24 cellular contexts compared by ENCODE assay signal in the genomic region with DNA sequence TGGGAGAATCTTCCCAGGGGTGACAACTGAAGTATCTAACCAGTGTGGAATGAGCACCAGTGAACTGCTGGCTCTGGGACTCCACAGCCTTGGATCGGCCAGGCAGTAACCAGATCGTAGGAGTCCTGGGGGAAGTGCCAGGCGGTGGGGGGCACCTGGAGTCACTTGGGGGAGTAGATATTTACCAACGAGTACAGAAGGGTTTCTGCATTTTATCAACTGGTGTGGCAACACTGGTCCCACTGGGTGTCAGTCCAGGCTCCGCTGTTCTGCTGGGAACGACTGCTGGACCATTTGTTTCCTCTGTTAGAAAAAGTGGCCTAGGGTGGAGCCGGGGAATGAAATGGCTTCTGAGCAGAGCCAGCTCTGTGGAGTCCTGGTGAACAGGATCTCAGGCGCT. TPM values are rescaled to one million over a fixed set of nuclear protein-coding genes. Genes with fewer than 3 reads are reported as not detected.
A peak's percentile ranks its signal among the peaks of the same experiment; 100 is the strongest.
DNase-seq lines count a peak whose midpoint lies in the region; ATAC-seq and TF ChIP-seq lines count a peak whose summit lies in the region.
"Had no signal": no experiment of that assay in that cellular context is flagged by ENCODE, and none has a peak within 500 bp of the region (broad histone marks: within the 10 kb centered on the region; RNA-seq: fewer than 3 reads in every experiment).

No MANE protein-coding gene starts in this region.

- no peaks in the 10 kb centered on the region for H3K9me3 Mint-ChIP-seq in neural progenitor cell
- H3K9me3 Mint-ChIP-seq: activated CD8-positive, alpha-beta T cell treated with anti-CD3 and anti-CD28 coated beads for 36 hours; activated naive CD4-positive, alpha-beta T cell treated with anti-CD3 and anti-CD28 coated beads, Interleukin-2, amount 50 U/mL, for 72 hours; activated T-helper 17 cell treated with anti-CD3 and anti-CD28 coated beads, Interleukin-2, amount 50 U/mL, for 72 hours; CD4-positive, CD25-positive, alpha-beta regulatory T cell; central memory CD8-positive, alpha-beta T cell had no signal

- WGBS in heart left ventricle, 4 donors = 42 to 48% (median 44%) methylated on average over 8 of the region's 8 CpGs
- 65 to 77% methylated on average over 6 to 8 of the region's 8 CpGs for WGBS in upper lobe of left lung, 2 donors

- H3K36me3 ChIP-seq in heart left ventricle = peaks cover 0 to 41% (median 11%) of the 10 kb centered on the region in 9 donors
- H3K36me3 ChIP-seq in neural progenitor cell = no peaks in the 10 kb centered on the region
- H3K36me3 ChIP-seq in upper lobe of left lung = peaks cover 0 to 25% (median 0%) of the 10 kb centered on the region in 4 donors
- H3K36me3 ChIP-seq in MM.1S (replicated peaks; ENCODE audit: insufficient read depth, low read length) = no peaks in the 10 kb centered on the region

- no peak overlapping the region for H3K4me3 ChIP-seq in heart left ventricle
- H3K4me3 ChIP-seq in neural progenitor cell = no peak overlapping the region
- H3K4me3 ChIP-seq in upper lobe of left lung = no peak overlapping the region
- no peak overlapping the region for H3K4me3 ChIP-seq in MM.1S (ENCODE audit: low read length)
- H3K4me3 ChIP-seq: SK-N-MC had no signal

- TF ChIP-seq EP300 in upper lobe of left lung (IDR thresholded peaks at IDR 0.05) = no peak

- peak overlapping the region; percentile 37 for H3K4me3 Mint-ChIP-seq in neural progenitor cell
- H3K4me3 Mint-ChIP-seq: activated CD8-positive, alpha-beta T cell treated with anti-CD3 and anti-CD28 coated beads for 36 hours; activated T-helper 17 cell treated with anti-CD3 and anti-CD28 coated beads, Interleukin-2, amount 50 U/mL, for 72 hours; CD4-positive, CD25-positive, alpha-beta regulatory T cell; central memory CD8-positive, alpha-beta T cell had no signal

- H3F3A ChIP-seq in neural progenitor cell (ENCODE audit: low read depth) (no peaks in the 10 kb centered on the region), MM.1S (ENCODE audit: insufficient read depth, low read length) (no peaks in the 10 kb centered on the region)

- H4K20me1 ChIP-seq in neural progenitor cell (ENCODE audit: low read depth) (no peaks in the 10 kb centered on the region), MM.1S (ENCODE audit: insufficient read depth, low read length) (no peaks in the 10 kb centered on the region)

- H3K27ac ChIP-seq in angular gyrus (ENCODE audit: low read depth, low read length) (peak overlapping the region; percentile 35), heart left ventricle (peak overlapping the region; percentile 42 to 91 (median 79)), neural progenitor cell (no peak overlapping the region), upper lobe of left lung (peak overlapping the region in 3 of 4 donors; percentile 51 to 61 (median 56)), MM.1S (ENCODE audit: low read length) (no peak overlapping the region)
- H3K27ac ChIP-seq: KMS-11, RWPE1, SK-N-MC had no signal

- H3K36me3 Mint-ChIP-seq in neural progenitor cell = no peaks in the 10 kb centered on the region
- H3K36me3 Mint-ChIP-seq: activated naive CD4-positive, alpha-beta T cell treated with anti-CD3 and anti-CD28 coated beads, Interleukin-2, amount 50 U/mL, for 72 hours; CD4-positive, CD25-positive, alpha-beta regulatory T cell had no signal

- no peaks in the 10 kb centered on the region for H3K9me2 ChIP-seq in MM.1S (replicated peaks; ENCODE audit: insufficient read depth, low read length)

- no peak overlapping the region for H3K9ac ChIP-seq in neural progenitor cell
- H3K9ac ChIP-seq in MM.1S (ENCODE audit: low read length) = no peak overlapping the region
- H3K9ac ChIP-seq: KMS-11 had no signal

- peaks cover 0 to 7% (median 0%) of the 10 kb centered on the region in 12 donors for H3K9me3 ChIP-seq in heart left ventricle
- H3K9me3 ChIP-seq in neural progenitor cell (ENCODE audit: low read depth) = no peaks in the 10 kb centered on the region
- H3K9me3 ChIP-seq in upper lobe of left lung = no peaks in the 10 kb centered on the region
- H3K9me3 ChIP-seq in MM.1S (replicated peaks; ENCODE audit: insufficient read depth, low read length) = no peaks in the 10 kb centered on the region

- H3K79me2 ChIP-seq in neural progenitor cell (ENCODE audit: low read depth) (no peaks in the 10 kb centered on the region), MM.1S (ENCODE audit: low read length) (no peaks in the 10 kb centered on the region)

- TF ChIP-seq POLR2A in heart left ventricle (IDR thresholded peaks at IDR 0.05) (no peak), upper lobe of left lung (IDR thresholded peaks at IDR 0.05) (no peak)

- H3K27me3 ChIP-seq in heart left ventricle (no peaks in the 10 kb centered on the region), neural progenitor cell (peaks cover 15% of the 10 kb centered on the region), upper lobe of left lung (no peaks in the 10 kb centered on the region), MM.1S (replicated peaks; ENCODE audit: insufficient read depth, low read length) (no peaks in the 10 kb centered on the region)

- no peak overlapping the region for H2AFZ ChIP-seq in neural progenitor cell (replicated peaks)
- H2AFZ ChIP-seq in MM.1S (ENCODE audit: low read length) = no peak overlapping the region

- intact Hi-C loops in heart left ventricle (cut with DNase I) = no loop called here

- no peaks in the 10 kb centered on the region for H3K4me1 Mint-ChIP-seq in neural progenitor cell
- H3K4me1 Mint-ChIP-seq: activated T-helper 17 cell treated with anti-CD3 and anti-CD28 coated beads, Interleukin-2, amount 50 U/mL, for 72 hours; CD4-positive, CD25-positive, alpha-beta regulatory T cell; central memory CD8-positive, alpha-beta T cell had no signal

- peaks cover 0 to 62% (median 41%) of the 10 kb centered on the region in 12 donors for H3K4me1 ChIP-seq in heart left ventricle
- no peaks in the 10 kb centered on the region for H3K4me1 ChIP-seq in neural progenitor cell
- H3K4me1 ChIP-seq in upper lobe of left lung = peaks cover 4 to 12% (median 7%) of the 10 kb centered on the region in 4 donors
- no peaks in the 10 kb centered on the region for H3K4me1 ChIP-seq in MM.1S (ENCODE audit: low read length)

- peak in 1 of 4 donors; percentile 0 for ATAC-seq in heart left ventricle
- no peak for ATAC-seq in upper lobe of left lung (ENCODE audit: low FRiP score in 2 of 2)
- no peak for ATAC-seq in HG02623 (IDR thresholded peaks at IDR 0.05; ENCODE audit: unreplicated experiment)
- ATAC-seq: activated CD8-positive, alpha-beta T cell treated with anti-CD3 and anti-CD28 coated beads for 36 hours; activated naive CD4-positive, alpha-beta T cell treated with anti-CD3 and anti-CD28 coated beads, Interleukin-2, amount 50 U/mL, for 72 hours; activated T-helper 17 cell treated with anti-CD3 and anti-CD28 coated beads, Interleukin-2, amount 50 U/mL, for 72 hours had no signal

- H3K27ac Mint-ChIP-seq in neural progenitor cell = no peak overlapping the region
- H3K27ac Mint-ChIP-seq: activated CD8-positive, alpha-beta T cell treated with anti-CD3 and anti-CD28 coated beads for 36 hours; activated T-helper 17 cell treated with anti-CD3 and anti-CD28 coated beads, Interleukin-2, amount 50 U/mL, for 72 hours; CD4-positive, CD25-positive, alpha-beta regulatory T cell had no signal

- no peak for TF ChIP-seq CTCF in heart left ventricle (IDR thresholded peaks at IDR 0.05)
- no peak for TF ChIP-seq CTCF in neural progenitor cell (IDR thresholded peaks at IDR 0.05)
- no peak for TF ChIP-seq CTCF in upper lobe of left lung (IDR thresholded peaks at IDR 0.05)
- no peak for TF ChIP-seq CTCF in GM20000 (IDR thresholded peaks at IDR 0.05; ENCODE audit: extremely low read depth, missing control alignments)
- no peak for TF ChIP-seq CTCF in MM.1S (IDR thresholded peaks at IDR 0.05; ENCODE audit: low read length)

- H3K4me2 ChIP-seq in neural progenitor cell (no peak overlapping the region), MM.1S (ENCODE audit: low read depth, low read length) (no peak overlapping the region)
- H3K4me2 ChIP-seq: KMS-11 had no signal

- DNase-seq in heart left ventricle (no peak), neural progenitor cell (ENCODE audit: low spot score) (no peak), upper lobe of left lung (no peak), GM20000 (ENCODE audit: low spot score) (no peak), SKM-1 treated with dmso at 0.1 percent for 144 hours (lab: John Stamatoyannopoulos, UW; ENCODE audit: unreplicated experiment) (no peak), MM.1S (no peak)
- DNase-seq: activated CD8-positive, alpha-beta T cell treated with anti-CD3 and anti-CD28 coated beads for 36 hours; CD4-positive, CD25-positive, alpha-beta regulatory T cell; NCI-H1694; stimulated activated CD4-positive, alpha-beta T cell treated with anti-CD3 and anti-CD28 coated beads, Interleukin-2, amount 100 ng/mL, for 24 hours; T-helper 2 cell had no signal

- peaks cover 13% of the 10 kb centered on the region for H3K27me3 Mint-ChIP-seq in neural progenitor cell (ENCODE audit: insufficient read depth, low read depth)

RNA-seq across cellular contexts. Expression of gene HEYL, which starts 14.4 kb away (rescaled TPM):
- total RNA-seq in heart left ventricle (10 to 100 TPM in 7 of 9 donors, 1 to 10 TPM in 2; 7.0 to 35.2 (median 18.8) TPM), neural progenitor cell (ENCODE audit: low replicate concordance) (2.3 and 4.0 TPM in 2 replicates), upper lobe of left lung (10 to 100 TPM in 5 of 6 donors, 1 to 10 TPM in 1; 3.8 to 31.9 (median 15.5) TPM)
- polyA plus RNA-seq in heart left ventricle = 10 to 100 TPM; 10.6 to 23.3 TPM
- total RNA-seq: endothelial cell of umbilical vein, pulmonary artery endothelial cell had no signal
- polyA plus RNA-seq: CD4-positive, CD25-positive, alpha-beta regulatory T cell; endothelial cell of umbilical vein had no signal

RNA-seq across cellular contexts. Expression of gene NT5C1A, which starts 46.9 kb away (rescaled TPM):
- total RNA-seq in heart left ventricle (10 to 100 TPM in 8 of 9 donors, 1 to 10 TPM in 1; 3.3 to 46.6 (median 23.8) TPM), neural progenitor cell (ENCODE audit: low replicate concordance) (not detected in 2 replicates), upper lobe of left lung (1 to 10 TPM in 3 of 6 donors, under 1 TPM in 1, not detected in 2; 0.37 to 5.5 (median 2.6) TPM)
- polyA plus RNA-seq in heart left ventricle = 1 to 10 TPM; 2.0 to 2.2 TPM
- total RNA-seq: activated T-helper 17 cell treated with anti-CD3 and anti-CD28 coated beads, Interleukin-2, amount 50 U/mL, for 72 hours; endothelial cell of umbilical vein; kidney epithelial cell; NCI-H460; pulmonary artery endothelial cell; ureter had no signal
- polyA plus RNA-seq: endothelial cell of umbilical vein had no signal

RNA-seq across cellular contexts. Expression of gene PABPC4, which starts 48.4 kb away (rescaled TPM):
- 100 to 1,000 TPM; 193 to 283 (median 236) TPM for total RNA-seq in heart left ventricle
- 100 to 1,000 TPM; 146 to 190 TPM for polyA plus RNA-seq in heart left ventricle
- total RNA-seq in neural progenitor cell (ENCODE audit: low replicate concordance) = 123 and 243 TPM in 2 replicates
- 100 to 1,000 TPM; 121 to 225 (median 195) TPM for total RNA-seq in upper lobe of left lung

Comparison
In these comparisons a context has a peak if more than half of its experiments do, and no peak if none do; other contexts are left out.
1. H3K27ac ChIP-seq: peak in angular gyrus (single experiment), heart left ventricle (12 of 12) and upper lobe of left lung (3 of 4); none in neural progenitor cell (single experiment) and MM.1S (single experiment).